2 cellular contexts compared by ENCODE assay signal in the genomic region with DNA sequence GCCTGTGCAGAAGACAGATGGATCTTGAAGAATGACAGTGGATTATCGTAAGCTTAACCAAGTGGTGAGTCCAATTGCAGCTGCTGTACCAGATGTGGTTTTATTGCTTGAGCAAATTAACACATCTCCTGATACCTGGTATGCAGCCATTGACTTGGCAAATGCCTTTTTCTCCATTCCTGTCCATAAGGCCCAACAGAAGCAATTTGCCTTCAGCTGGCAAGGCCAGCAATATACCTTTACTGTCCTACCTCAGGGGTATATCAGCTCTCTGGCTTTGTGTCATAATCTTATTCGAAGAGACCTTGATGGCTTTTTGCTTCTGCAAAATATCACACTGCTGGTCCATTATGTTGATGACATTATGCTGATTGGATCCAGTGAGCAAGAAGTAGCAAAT. TPM values are rescaled to one million over a fixed set of nuclear protein-coding genes. Genes with fewer than 3 reads are reported as not detected.
"Had no signal": no experiment of that assay in that cellular context is flagged by ENCODE, and none has a peak within 500 bp of the region (broad histone marks: within the 10 kb centered on the region; RNA-seq: fewer than 3 reads in every experiment).

No MANE protein-coding gene starts in this region.

RNA-seq across cellular contexts. Expression of a gene that starts 9.0 kb away (rescaled TPM):
- total RNA-seq: G401, GM12878 had no signal
- polyA plus RNA-seq: GM12878 had no signal

RNA-seq across cellular contexts. Expression of a gene that starts 17.9 kb away (rescaled TPM):
- total RNA-seq: G401, GM12878 had no signal
- polyA plus RNA-seq: GM12878 had no signal

RNA-seq across cellular contexts. Expression of a gene that starts 21.3 kb away (rescaled TPM):
- total RNA-seq: G401, GM12878 had no signal
- polyA plus RNA-seq: GM12878 had no signal
